In the genomic region with DNA sequence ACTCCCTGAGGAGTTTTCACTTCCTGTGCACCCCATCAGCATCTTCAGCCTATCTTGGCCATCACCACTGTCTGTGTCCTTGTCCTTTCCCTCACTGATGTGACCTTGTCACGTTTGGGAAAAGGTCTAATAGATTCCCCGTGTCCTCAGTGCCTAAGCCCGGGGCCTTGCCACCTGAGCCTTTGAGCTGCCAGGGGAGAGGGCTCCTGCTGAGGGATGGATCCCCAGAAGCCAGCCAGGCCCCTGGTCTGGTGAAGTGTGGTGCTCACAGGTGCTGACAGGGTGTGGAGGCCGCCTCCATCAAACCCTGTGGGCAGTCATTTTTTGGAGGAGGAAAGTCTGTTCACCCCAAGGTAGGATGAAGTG, we compare ENCODE assay signal across 23 cellular contexts. TPM values are rescaled to one million over a fixed set of nuclear protein-coding genes. Genes with fewer than 3 reads are reported as not detected.
A peak's percentile ranks its signal among the peaks of the same experiment; 100 is the strongest.
DNase-seq lines count a peak whose midpoint lies in the region; ATAC-seq and TF ChIP-seq lines count a peak whose summit lies in the region.
"Had no signal": no experiment of that assay in that cellular context is flagged by ENCODE, and none has a peak within 500 bp of the region (broad histone marks: within the 10 kb centered on the region; RNA-seq: fewer than 3 reads in every experiment).

No MANE protein-coding gene starts in this region.

- ATAC-seq in Right ventricle myocardium inferior (no peak), lung (ENCODE audit: insufficient read depth, low FRiP score) (no peak)
- ATAC-seq: HepG2 had no signal

- H3K27ac ChIP-seq in right atrium auricular region (no peak overlapping the region), lung (ENCODE audit: low read depth in 1 of 2, low read length in 1 of 2) (no peak overlapping the region)
- H3K27ac ChIP-seq: 22Rv1 had no signal

- H3K36me3 ChIP-seq in right atrium auricular region = no peaks in the 10 kb centered on the region
- H3K36me3 ChIP-seq in lung (ENCODE audit: control insufficient read depth in 2 of 2, insufficient read depth in 2 of 2, low read length in 2 of 2) = no peaks in the 10 kb centered on the region

- 79 to 87% methylated on average over 4 of the region's 4 CpGs for WGBS in lung, 2 donors

- TF ChIP-seq CTCF in right atrium auricular region (IDR thresholded peaks at IDR 0.05) (no peak), GM20000 (IDR thresholded peaks at IDR 0.05; ENCODE audit: extremely low read depth, missing control alignments) (no peak), lung (IDR thresholded peaks at IDR 0.05; ENCODE audit: control extremely low read depth, extremely low read depth) (no peak)

- H3K4me3 ChIP-seq in right atrium auricular region (no peak overlapping the region), lung (no peak overlapping the region)

- no peaks in the 10 kb centered on the region for H3K4me1 ChIP-seq in right atrium auricular region
- no peaks in the 10 kb centered on the region for H3K4me1 ChIP-seq in lung (ENCODE audit: control insufficient read depth in 2 of 2, insufficient read depth in 2 of 2, low read length in 2 of 2)

- intact Hi-C loops in Right ventricle myocardium inferior (cut with DNase I) = no loop called here

- H3K27me3 ChIP-seq in right atrium auricular region (no peaks in the 10 kb centered on the region), lung (ENCODE audit: control insufficient read depth, insufficient read depth) (no peaks in the 10 kb centered on the region)

- H3K9me3 ChIP-seq in right atrium auricular region (no peaks in the 10 kb centered on the region), lung (ENCODE audit: control insufficient read depth in 2 of 2, insufficient read depth in 1 of 2, low read length in 1 of 2) (peaks cover 0 to 3% of the 10 kb centered on the region in 2 donors)
- H3K9me3 ChIP-seq: SK-N-SH had no signal

- DNase-seq in right atrium auricular region (ENCODE audit: low spot score) (peak; percentile 32), Right ventricle myocardium inferior (ENCODE audit: missing footprints) (no peak), GM20000 (ENCODE audit: low spot score) (peak; percentile 7), lung (ENCODE audit: low spot score) (peak; percentile 18), GF-D8 (lab: John Stamatoyannopoulos, UW) (no peak), foreskin melanocyte (no peak), NCI-H146 treated with DMSO at 0.1 percent for 48 hours (lab: John Stamatoyannopoulos, UW; ENCODE audit: unreplicated experiment) (no peak)
- DNase-seq in activated effector memory CD4-positive, alpha-beta T cell treated with anti-CD3 and anti-CD28 coated beads, Interleukin-2, amount 50 U/mL, for 16 hours = no peak
- DNase-seq: CD4-positive, alpha-beta T cell; DMS53; H9; HFFc6; Karpas-422; NCI-H1092; NCI-H1417 treated with DMSO at 0.1 percent for 48 hours; NCI-H187; NCI-H2081 treated with DMSO at 0.1 percent for 48 hours; NCI-H774; SK-N-SH had no signal

RNA-seq across cellular contexts. Expression of gene GAB4, which starts 47.2 kb away (rescaled TPM):
- total RNA-seq in right atrium auricular region (not detected), Right ventricle myocardium inferior (not detected), lung (not detected)
- not detected for polyA plus RNA-seq in lung
- total RNA-seq: CD4-positive, alpha-beta T cell; Daoy; H9; HepG2; HFFc6 had no signal
- polyA plus RNA-seq: BJ, HepG2, SK-N-SH had no signal

Comparison
In these comparisons a context has a peak if more than half of its experiments do, and no peak if none do; other contexts are left out.
1. DNase-seq: peak in right atrium auricular region (single experiment), GM20000 (single experiment) and lung (single experiment); none in Right ventricle myocardium inferior (single experiment), GF-D8 (single experiment), foreskin melanocyte (single experiment), NCI-H146 treated with DMSO at 0.1 percent for 48 hours (single experiment) and activated effector memory CD4-positive, alpha-beta T cell treated with anti-CD3 and anti-CD28 coated beads, Interleukin-2, amount 50 U/mL, for 16 hours (single experiment).